7 cellular contexts compared by ENCODE assay signal in genomic region chr2:169514758-169515157, GRCh38. TPM values are rescaled to one million over a fixed set of nuclear protein-coding genes. Genes with fewer than 3 reads are reported as not detected.
"Had no signal": no experiment of that assay in that cellular context is flagged by ENCODE, and none has a peak within 500 bp of the region (broad histone marks: within the 10 kb centered on the region; RNA-seq: fewer than 3 reads in every experiment).

No MANE protein-coding gene starts in this region.

RNA-seq across cellular contexts. Expression of gene KLHL41, which starts 5.3 kb away (rescaled TPM):
- total RNA-seq: activated CD8-positive, alpha-beta T cell treated with anti-CD3 and anti-CD28 coated beads, Interleukin-2, amount 10 ng/mL, durations not matched to agents 7 days and 5 days; activated naive CD4-positive, alpha-beta T cell treated with anti-CD3 and anti-CD28 coated beads for 36 hours; activated T-helper 1 cell treated with anti-CD3 and anti-CD28 coated beads, Interleukin-12 subunit alpha, Interleukin-12 subunit beta, Interleukin-2, Interleukin-4 antibody, amounts not matched to agents 30 ng/mL and 10 ng/mL and 1 ng/mL, durations not matched to agents 14 hours and 24 hours and 36 hours; activated T-helper 2 cell treated with anti-CD3 and anti-CD28 coated beads, Interferon-gamma antibody, Interleukin-2, Interleukin-4, amounts not matched to agents 10 μg/mL and 5 μg/mL and 100 μg/mL, durations not matched to agents 14 hours and 24 hours and 36 hours; endodermal cell; epithelial cell of proximal tubule; T-helper 1 cell treated with Interleukin-12 subunit alpha and Interleukin-12 subunit beta and Interleukin-4 antibody, amounts not matched to agents 30 ng/mL and 1 ng/mL, for 36 hours had no signal
